In genomic region chr2:162430323-162430722, GRCh38 we compare ENCODE assay signal across 16 cellular contexts.
DNase-seq lines count a peak whose midpoint lies in the region; ATAC-seq, FAIRE-seq and TF ChIP-seq lines count a peak whose summit lies in the region.
"Had no signal": no experiment of that assay in that cellular context is flagged by ENCODE, and none has a peak within 500 bp of the region (broad histone marks: within the 10 kb centered on the region; RNA-seq: fewer than 3 reads in every experiment).

No MANE protein-coding gene starts in this region.

- H3K27ac Mint-ChIP-seq in type B pancreatic cell: peak overlapping the region; percentile 35
- H3K27ac Mint-ChIP-seq: HFFc6 had no signal

- H3K36me3 Mint-ChIP-seq in type B pancreatic cell: peaks cover 8% of the 10 kb centered on the region

- no peaks in the 10 kb centered on the region for H3K27me3 Mint-ChIP-seq in type B pancreatic cell

- no peak for ATAC-seq in HG02973 (IDR thresholded peaks at IDR 0.05; ENCODE audit: unreplicated experiment)
- no peak for ATAC-seq in HG02884 (IDR thresholded peaks at IDR 0.05; ENCODE audit: unreplicated experiment)

- H3K9me3 Mint-ChIP-seq in type B pancreatic cell: no peaks in the 10 kb centered on the region
- H3K9me3 Mint-ChIP-seq: HFFc6 had no signal

- H3K4me1 Mint-ChIP-seq in type B pancreatic cell (ENCODE audit: unreplicated experiment): peaks cover 8% of the 10 kb centered on the region

- peak; percentile 28 for DNase-seq in NCI-H82 (lab: John Stamatoyannopoulos, UW)
- DNase-seq in NCI-H82 treated with DMSO at 0.1 percent for 48 hours (lab: John Stamatoyannopoulos, UW; ENCODE audit: unreplicated experiment): no peak
- peak; percentile 61 for DNase-seq in NCI-H2171 treated with DMSO at 0.1 percent for 48 hours (lab: John Stamatoyannopoulos, UW)
- DNase-seq in type B pancreatic cell (ENCODE audit: extremely low spot score, unreplicated experiment): no peak
- no peak for DNase-seq in COLO829 (ENCODE audit: low spot score)
- DNase-seq: activated gamma-delta T cell, dorsolateral prefrontal cortex, HFFc6, midbrain, NCI-H774, nucleus accumbens, trophoblast cell had no signal

- no peak for TF ChIP-seq CTCF in type B pancreatic cell (conservative IDR thresholded peaks at IDR 0.05)

- FAIRE-seq in islet of Langerhans (lab: Jason Lieb, UNC): peak; percentile 27
- FAIRE-seq: keratinocyte had no signal

- peak overlapping the region; percentile 6 for H3K4me3 Mint-ChIP-seq in type B pancreatic cell
- H3K4me3 Mint-ChIP-seq: HFFc6 had no signal

Comparison
In these comparisons a context has a peak if more than half of its experiments do, and no peak if none do; other contexts are left out.
1. DNase-seq: peak in NCI-H82 (single experiment) and NCI-H2171 treated with DMSO at 0.1 percent for 48 hours (single experiment); none in NCI-H82 treated with DMSO at 0.1 percent for 48 hours (single experiment), type B pancreatic cell (single experiment) and COLO829 (single experiment).